In the genomic region with DNA sequence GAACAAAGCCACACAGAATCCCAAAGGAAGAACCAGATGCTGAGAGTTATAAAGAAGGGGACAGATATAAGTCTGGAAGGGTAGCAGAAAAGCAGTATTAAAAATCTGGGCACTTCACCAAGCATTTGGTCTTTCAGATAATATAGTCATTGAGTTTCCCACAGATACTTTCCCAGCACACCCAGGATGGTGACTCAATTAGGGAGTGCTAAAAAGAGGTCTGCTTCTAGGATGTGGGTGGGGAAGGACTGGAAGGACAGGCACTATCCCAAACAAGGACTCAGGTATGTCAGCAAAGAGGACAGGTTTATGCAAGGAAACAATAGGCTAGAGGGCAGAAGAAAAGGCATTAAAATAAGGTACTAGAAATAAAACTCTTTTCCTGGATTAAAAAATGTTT, we compare ENCODE assay signal across 12 cellular contexts. TPM values are rescaled to one million over a fixed set of nuclear protein-coding genes. Genes with fewer than 3 reads are reported as not detected.
DNase-seq lines count a peak whose midpoint lies in the region; ATAC-seq and TF ChIP-seq lines count a peak whose summit lies in the region.
"Had no signal": no experiment of that assay in that cellular context is flagged by ENCODE, and none has a peak within 500 bp of the region (broad histone marks: within the 10 kb centered on the region; RNA-seq: fewer than 3 reads in every experiment).

No MANE protein-coding gene starts in this region.

- no peak for TF ChIP-seq CTCF in heart right ventricle (IDR thresholded peaks at IDR 0.05)
- TF ChIP-seq CTCF in endothelial cell (IDR thresholded peaks at IDR 0.05; ENCODE audit: unreplicated experiment): no peak

- H3K27me3 Mint-ChIP-seq in endothelial cell (ENCODE audit: unreplicated experiment): peaks cover 8% of the 10 kb centered on the region
- H3K27me3 Mint-ChIP-seq: CD8-positive, alpha-beta memory T cell; naive B cell had no signal

- no peaks in the 10 kb centered on the region for H3K9me3 Mint-ChIP-seq in endothelial cell (ENCODE audit: unreplicated experiment)
- H3K9me3 Mint-ChIP-seq: CD8-positive, alpha-beta memory T cell; naive B cell had no signal

- H3K27ac ChIP-seq in heart right ventricle (peak overlapping the region; percentile 78 to 95 (median 87)), aorta (ENCODE audit: low read depth in 1 of 2, low read length in 2 of 2) (peak overlapping the region; percentile 49 to 71)

- peak in 1 of 2 donors; percentile 18 for DNase-seq in heart right ventricle
- DNase-seq in cardiac septum (ENCODE audit: low spot score): no peak
- DNase-seq in endothelial cell (ENCODE audit: low spot score): no peak
- peak; percentile 93 for DNase-seq in myocyte (ENCODE audit: low read depth)
- DNase-seq in aorta: no peak
- no peak for DNase-seq in activated effector memory CD4-positive, alpha-beta T cell treated with anti-CD3 and anti-CD28 coated beads, Interleukin-2, amount 50 U/mL, for 16 hours
- DNase-seq in HK-2 (ENCODE audit: unreplicated experiment): no peak
- DNase-seq in cerebellar nuclear complex (lab: John Stamatoyannopoulos, UW): no peak
- DNase-seq: CD8-positive, alpha-beta memory T cell; KG1; naive B cell; SW 1271 had no signal

- peaks cover 21% of the 10 kb centered on the region for H3K36me3 Mint-ChIP-seq in endothelial cell (ENCODE audit: low read depth, unreplicated experiment)

- H3K4me3 ChIP-seq in heart right ventricle: no peak overlapping the region
- H3K4me3 ChIP-seq in aorta (ENCODE audit: low read length in 2 of 2): no peak overlapping the region

- H3K27ac Mint-ChIP-seq in endothelial cell (ENCODE audit: unreplicated experiment): peak overlapping the region; percentile 97
- H3K27ac Mint-ChIP-seq: naive B cell had no signal

- H3K4me1 ChIP-seq in heart right ventricle (peaks cover 6 to 61% (median 44%) of the 10 kb centered on the region in 9 donors), aorta (ENCODE audit: control insufficient read depth in 1 of 2, insufficient read depth in 2 of 2, low read length in 2 of 2) (peaks cover 2% of the 10 kb centered on the region in 2 donors)

- ATAC-seq in heart right ventricle (peak in 5 of 8 donors; percentile 18 to 45 (median 33)), aorta (ENCODE audit: low FRiP score) (no peak)

- H3K36me3 ChIP-seq in heart right ventricle (peaks cover 0 to 49% (median 0%) of the 10 kb centered on the region in 9 donors), aorta (ENCODE audit: control insufficient read depth in 1 of 2, insufficient read depth in 2 of 2, low read length in 1 of 2) (peaks cover 2 to 7% of the 10 kb centered on the region in 2 donors)

- H3K9me3 ChIP-seq in heart right ventricle (no peaks in the 10 kb centered on the region), aorta (ENCODE audit: control insufficient read depth, low read length) (no peaks in the 10 kb centered on the region)

- H3K4me1 Mint-ChIP-seq in endothelial cell (ENCODE audit: unreplicated experiment): peaks cover 47% of the 10 kb centered on the region

- no peak overlapping the region for H3K4me3 Mint-ChIP-seq in endothelial cell (ENCODE audit: unreplicated experiment)
- H3K4me3 Mint-ChIP-seq: naive B cell had no signal

- intact Hi-C loops in heart right ventricle (cut with DNase I): loop anchor here in 7 of 10 donors (2.0 to 10.0 kb wide), 5 partner anchors 35 to 239 kb away; a partner anchor contains a TSS
- intact Hi-C loops in cardiac septum (cut with DNase I): loop anchor here (2.0 kb wide), 1 partner anchor 145 kb away; no protein-coding TSS in a partner anchor
- intact Hi-C loops in aorta (cut with DNase I): loop anchor here in 1 of 2 donors (2.0 to 5.0 kb wide), 3 partner anchors 35 to 152 kb away; a partner anchor contains a TSS

- H3K27me3 ChIP-seq in heart right ventricle (no peaks in the 10 kb centered on the region), aorta (ENCODE audit: control insufficient read depth in 1 of 2, insufficient read depth in 2 of 2, low read length in 1 of 2) (no peaks in the 10 kb centered on the region)

RNA-seq across cellular contexts. Expression of a gene that starts 59.3 kb away (rescaled TPM):
- total RNA-seq in heart right ventricle (10 to 100 TPM; 27.3 to 93.2 (median 46.9) TPM), cardiac septum (77.7 TPM), endothelial cell (ENCODE audit: unreplicated experiment) (149 TPM), myocyte (13.2 and 25.4 TPM in 2 replicates), aorta (100 to 1,000 TPM in 1 of 2 donors, 10 to 100 TPM in 1; 93.4 to 125 TPM)
- polyA plus RNA-seq in heart right ventricle (10 to 100 TPM; 28.4 to 48.6 TPM), aorta (10 to 100 TPM; 30.8 to 44.1 TPM)
- polyA plus RNA-seq in myocyte (2012): 28.5 TPM
